ENCODE assay signal across 9 cellular contexts in the genomic region with DNA sequence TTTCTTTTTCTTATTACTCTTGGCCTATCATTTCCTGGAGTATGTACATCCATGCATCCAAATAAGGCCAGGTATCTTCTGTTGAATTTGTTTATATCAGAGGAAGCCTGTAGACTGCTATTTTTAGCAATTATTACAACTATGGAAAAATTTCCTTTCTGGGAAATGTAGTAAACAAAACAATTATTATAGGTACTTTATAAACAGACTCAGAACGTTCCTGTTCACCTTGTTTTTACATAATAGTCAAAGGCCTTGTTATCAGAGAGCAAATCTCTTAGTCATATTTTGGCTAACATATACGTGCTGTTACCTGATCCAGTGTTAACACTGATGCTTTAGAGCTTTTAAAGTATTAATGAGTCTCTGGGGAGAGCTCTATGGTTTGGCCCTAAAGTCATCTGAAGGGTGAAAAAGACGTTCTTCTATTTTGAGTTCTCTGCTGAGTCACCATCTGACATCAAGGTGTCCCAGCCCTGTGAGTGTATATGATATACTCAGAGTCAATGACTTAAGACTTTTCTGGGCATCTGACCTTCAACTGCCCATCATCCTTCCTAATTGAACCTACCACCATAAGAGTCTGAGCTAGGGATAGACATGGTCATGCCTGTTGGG. TPM values are rescaled to one million over a fixed set of nuclear protein-coding genes. Genes with fewer than 3 reads are reported as not detected.
A peak's percentile ranks its signal among the peaks of the same experiment; 100 is the strongest.
DNase-seq lines count a peak whose midpoint lies in the region; ATAC-seq and TF ChIP-seq lines count a peak whose summit lies in the region.
"Had no signal": no experiment of that assay in that cellular context is flagged by ENCODE, and none has a peak within 500 bp of the region (broad histone marks: within the 10 kb centered on the region; RNA-seq: fewer than 3 reads in every experiment).

No MANE protein-coding gene starts in this region.

- DNase-seq in GM23338 (ENCODE audit: low spot score) = no peak
- peak; percentile 15 for DNase-seq in NCI-H2107 (lab: John Stamatoyannopoulos, UW)
- DNase-seq in retina = no peak
- DNase-seq: adrenal gland had no signal

- H3F3A ChIP-seq in GM23338 (replicated peaks; ENCODE audit: low read depth) = no peaks in the 10 kb centered on the region

- H3K27ac Mint-ChIP-seq in GM23338 = peak overlapping the region; percentile 15; the same call in 1 of the 2 replicates
- H3K27ac Mint-ChIP-seq in stimulated activated memory B cell treated with anti-CD40 and anti-IgM and Interleukin-4, amounts not matched to agents 10 μg/mL and 1 μg/mL and 100 μg/mL, for 72 hours = no peak overlapping the region

- H3K9me2 ChIP-seq in GM23338 (ENCODE audit: insufficient read depth) = no peaks in the 10 kb centered on the region

- no peaks in the 10 kb centered on the region for H4K20me1 ChIP-seq in GM23338 (replicated peaks; ENCODE audit: insufficient read depth)

- H3K9me3 Mint-ChIP-seq in GM23338 = peaks cover 11% of the 10 kb centered on the region
- H3K9me3 Mint-ChIP-seq in stimulated activated memory B cell treated with anti-CD40 and anti-IgM and Interleukin-4, amounts not matched to agents 10 μg/mL and 1 μg/mL and 100 μg/mL, for 72 hours = no peaks in the 10 kb centered on the region

- H3K4me3 Mint-ChIP-seq in GM23338 = no peak overlapping the region
- H3K4me3 Mint-ChIP-seq in stimulated activated memory B cell treated with anti-CD40 and anti-IgM and Interleukin-4, amounts not matched to agents 10 μg/mL and 1 μg/mL and 100 μg/mL, for 72 hours = no peak overlapping the region

- H3K36me3 Mint-ChIP-seq in GM23338 (ENCODE audit: low read depth) = peaks cover 8% of the 10 kb centered on the region; the same call in 2 of the 3 replicates
- no peaks in the 10 kb centered on the region for H3K36me3 Mint-ChIP-seq in stimulated activated memory B cell treated with anti-CD40 and anti-IgM and Interleukin-4, amounts not matched to agents 10 μg/mL and 1 μg/mL and 100 μg/mL, for 72 hours

- H3K79me2 ChIP-seq in GM23338 (replicated peaks; ENCODE audit: insufficient read depth) = no peaks in the 10 kb centered on the region

- H3K4me3 ChIP-seq in GM23338 = no peak overlapping the region
- no peak overlapping the region for H3K4me3 ChIP-seq in esophagus (ENCODE audit: low read depth in 1 of 2, low read length in 2 of 2)
- H3K4me3 ChIP-seq in subcutaneous abdominal adipose tissue (ENCODE audit: low read depth in 1 of 5, low read length in 5 of 5) = no peak overlapping the region
- H3K4me3 ChIP-seq: adrenal gland had no signal

- peaks cover 19% of the 10 kb centered on the region for H3K4me1 Mint-ChIP-seq in GM23338
- H3K4me1 Mint-ChIP-seq in stimulated activated memory B cell treated with anti-CD40 and anti-IgM and Interleukin-4, amounts not matched to agents 10 μg/mL and 1 μg/mL and 100 μg/mL, for 72 hours = peaks cover 7% of the 10 kb centered on the region

- ATAC-seq in GM23338 (no peak), GM21825 (IDR thresholded peaks at IDR 0.05; ENCODE audit: unreplicated experiment) (no peak), GM18502 (IDR thresholded peaks at IDR 0.05; ENCODE audit: poor library complexity, unreplicated experiment) (no peak)
- no peak for ATAC-seq in stimulated activated memory B cell treated with anti-CD40 and anti-IgM and Interleukin-4, amounts not matched to agents 10 μg/mL and 1 μg/mL and 100 μg/mL, for 72 hours

- peak overlapping the region in 1 of 5 donors; percentile 50 for H3K9ac ChIP-seq in subcutaneous abdominal adipose tissue (ENCODE audit: low read length in 5 of 5)

- H3K9me3 ChIP-seq in esophagus (ENCODE audit: control insufficient read depth in 2 of 2, insufficient read depth in 1 of 2, low read depth in 1 of 2, low read length in 1 of 2) (peaks cover 0 to 2% of the 10 kb centered on the region in 2 donors), subcutaneous abdominal adipose tissue (ENCODE audit: control insufficient read depth in 5 of 5, low read length in 5 of 5) (peaks cover 0 to 9% (median 5%) of the 10 kb centered on the region in 5 donors)
- H3K9me3 ChIP-seq: adrenal gland had no signal

- 15 to 34% methylated on average over 3 of the region's 3 CpGs for WGBS in esophagus, 2 donors

- H2AFZ ChIP-seq in GM23338 = no peak overlapping the region; the same call in 1 of the 2 replicates

- H3K4me1 ChIP-seq in GM23338 (ENCODE audit: insufficient read depth) (peaks cover 10% of the 10 kb centered on the region; the same call in 1 of the 2 replicates), esophagus (ENCODE audit: control insufficient read depth in 2 of 2, insufficient read depth in 2 of 2, low read length in 1 of 2) (peaks cover 0 to 4% of the 10 kb centered on the region in 2 donors), subcutaneous abdominal adipose tissue (ENCODE audit: control insufficient read depth in 5 of 5, insufficient read depth in 5 of 5, low read length in 5 of 5) (peaks cover 0 to 61% (median 15%) of the 10 kb centered on the region in 5 donors)

- H3K27ac ChIP-seq in GM23338 (ENCODE audit: low read depth) (no peak overlapping the region), esophagus (ENCODE audit: low read depth in 2 of 2, low read length in 1 of 2) (peak overlapping the region; percentile 91 to 96), subcutaneous abdominal adipose tissue (ENCODE audit: low read depth, low read length) (peak overlapping the region; percentile 88)

- H3K36me3 ChIP-seq in GM23338 (ENCODE audit: insufficient read depth) (peaks cover 8% of the 10 kb centered on the region; the same call in 1 of the 2 replicates), esophagus (ENCODE audit: control insufficient read depth in 2 of 2, insufficient read depth in 2 of 2, low read length in 1 of 2) (no peaks in the 10 kb centered on the region), subcutaneous abdominal adipose tissue (ENCODE audit: control insufficient read depth in 5 of 5, insufficient read depth in 5 of 5, low read length in 5 of 5) (peaks cover 0 to 2% (median 0%) of the 10 kb centered on the region in 5 donors)
- H3K36me3 ChIP-seq: adrenal gland had no signal

- H3K27me3 ChIP-seq in GM23338 (ENCODE audit: insufficient read depth) (no peaks in the 10 kb centered on the region), esophagus (ENCODE audit: control insufficient read depth in 1 of 2, insufficient read depth in 2 of 2, low read length in 2 of 2) (no peaks in the 10 kb centered on the region), subcutaneous abdominal adipose tissue (ENCODE audit: control insufficient read depth in 5 of 5, insufficient read depth in 4 of 5, low read length in 5 of 5) (no peaks in the 10 kb centered on the region)
- H3K27me3 ChIP-seq: adrenal gland had no signal

- H3K4me2 ChIP-seq in GM23338 = no peak overlapping the region

- H3K27me3 Mint-ChIP-seq in GM23338 (ENCODE audit: insufficient read depth, low read depth, poor library complexity) = peaks cover 2% of the 10 kb centered on the region
- no peaks in the 10 kb centered on the region for H3K27me3 Mint-ChIP-seq in stimulated activated memory B cell treated with anti-CD40 and anti-IgM and Interleukin-4, amounts not matched to agents 10 μg/mL and 1 μg/mL and 100 μg/mL, for 72 hours

- TF ChIP-seq CTCF in GM23338 (conservative IDR thresholded peaks at IDR 0.05; ENCODE audit: low read depth in 2 of 2) = no peak

TF ChIP-seq in GM23338, 12 proteins besides CTCF, POLR2A, EP300 and RAD21 (continues in another document):
- TF ChIP-seq ZNF331 (CRISPR knock-in tag; IDR thresholded peaks at IDR 0.05; ENCODE audit: low read depth) (no peak), NANOG (IDR thresholded peaks at IDR 0.05; ENCODE audit: borderline replicate concordance) (no peak)
- TF ChIP-seq, protein P1, sequence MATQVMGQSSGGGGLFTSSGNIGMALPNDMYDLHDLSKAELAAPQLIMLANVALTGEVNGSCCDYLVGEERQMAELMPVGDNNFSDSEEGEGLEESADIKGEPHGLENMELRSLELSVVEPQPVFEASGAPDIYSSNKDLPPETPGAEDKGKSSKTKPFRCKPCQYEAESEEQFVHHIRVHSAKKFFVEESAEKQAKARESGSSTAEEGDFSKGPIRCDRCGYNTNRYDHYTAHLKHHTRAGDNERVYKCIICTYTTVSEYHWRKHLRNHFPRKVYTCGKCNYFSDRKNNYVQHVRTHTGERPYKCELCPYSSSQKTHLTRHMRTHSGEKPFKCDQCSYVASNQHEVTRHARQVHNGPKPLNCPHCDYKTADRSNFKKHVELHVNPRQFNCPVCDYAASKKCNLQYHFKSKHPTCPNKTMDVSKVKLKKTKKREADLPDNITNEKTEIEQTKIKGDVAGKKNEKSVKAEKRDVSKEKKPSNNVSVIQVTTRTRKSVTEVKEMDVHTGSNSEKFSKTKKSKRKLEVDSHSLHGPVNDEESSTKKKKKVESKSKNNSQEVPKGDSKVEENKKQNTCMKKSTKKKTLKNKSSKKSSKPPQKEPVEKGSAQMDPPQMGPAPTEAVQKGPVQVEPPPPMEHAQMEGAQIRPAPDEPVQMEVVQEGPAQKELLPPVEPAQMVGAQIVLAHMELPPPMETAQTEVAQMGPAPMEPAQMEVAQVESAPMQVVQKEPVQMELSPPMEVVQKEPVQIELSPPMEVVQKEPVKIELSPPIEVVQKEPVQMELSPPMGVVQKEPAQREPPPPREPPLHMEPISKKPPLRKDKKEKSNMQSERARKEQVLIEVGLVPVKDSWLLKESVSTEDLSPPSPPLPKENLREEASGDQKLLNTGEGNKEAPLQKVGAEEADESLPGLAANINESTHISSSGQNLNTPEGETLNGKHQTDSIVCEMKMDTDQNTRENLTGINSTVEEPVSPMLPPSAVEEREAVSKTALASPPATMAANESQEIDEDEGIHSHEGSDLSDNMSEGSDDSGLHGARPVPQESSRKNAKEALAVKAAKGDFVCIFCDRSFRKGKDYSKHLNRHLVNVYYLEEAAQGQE (IDR thresholded peaks at IDR 0.05; ENCODE audit: unreplicated experiment) = no peak

RNA-seq across cellular contexts. Expression of a gene that starts 7.3 kb away (rescaled TPM):
- total RNA-seq in GM23338 (2014; rRNA removed; shearing (Covaris generic)) = 1.5 and 1.7 TPM in 2 replicates
- polyA plus RNA-seq in GM23338 (2016; fragmentation: Nextera tagmentation; extraction: Ambion mirVana) (1.7 and 2.4 TPM in 2 replicates), esophagus (100 to 1,000 TPM in 1 of 2 donors, 10 to 100 TPM in 1; 21.5 to 113 TPM)
